In the genomic region with DNA sequence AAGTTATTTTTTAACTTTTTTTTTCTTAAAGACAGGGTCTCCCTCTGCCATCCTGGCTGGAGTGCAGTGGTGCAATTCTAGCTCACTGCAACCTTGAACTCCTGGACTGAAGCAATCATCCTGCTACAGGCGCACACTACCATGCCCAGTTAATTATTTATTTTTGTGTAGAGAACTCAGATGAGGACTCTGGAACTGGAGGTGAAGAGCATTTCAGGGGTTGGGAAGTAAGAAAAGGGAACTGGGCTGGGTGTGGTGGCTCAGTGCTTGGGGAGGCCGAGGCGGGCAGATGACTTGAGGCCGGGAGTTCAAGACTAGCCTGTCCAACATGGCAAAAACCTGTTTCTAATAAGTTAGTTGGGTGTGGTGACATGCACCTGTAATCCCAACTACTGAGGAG, we compare ENCODE assay signal across 31 cellular contexts. TPM values are rescaled to one million over a fixed set of nuclear protein-coding genes. Genes with fewer than 3 reads are reported as not detected.
"Had no signal": no experiment of that assay in that cellular context is flagged by ENCODE, and none has a peak within 500 bp of the region (broad histone marks: within the 10 kb centered on the region; RNA-seq: fewer than 3 reads in every experiment).

No MANE protein-coding gene starts in this region.

- H3K4me1 Mint-ChIP-seq: natural killer cell; nephron; neural progenitor cell; stimulated activated memory B cell treated with anti-CD40 and anti-IgM and Interleukin-4, amounts not matched to agents 10 μg/mL and 1 μg/mL and 100 μg/mL, for 72 hours; stimulated activated naive CD8-positive, alpha-beta T cell treated with anti-CD3 and anti-CD28 coated beads, Interleukin-15, amount 100 ng/mL, for 72 hours had no signal

- H3K4me3 Mint-ChIP-seq: natural killer cell; nephron; neural progenitor cell; stimulated activated memory B cell treated with anti-CD40 and anti-IgM and Interleukin-4, amounts not matched to agents 10 μg/mL and 1 μg/mL and 100 μg/mL, for 72 hours; stimulated activated naive CD8-positive, alpha-beta T cell treated with anti-CD3 and anti-CD28 coated beads, Interleukin-15, amount 100 ng/mL, for 72 hours had no signal

- H3K27ac ChIP-seq: neural progenitor cell, ovary, parathyroid adenoma, psoas muscle, right lobe of liver, sigmoid colon, spleen, suprapubic skin, testis, tibial artery, transverse colon, upper lobe of left lung, vagina had no signal

- ATAC-seq: natural killer cell; psoas muscle; right cardiac atrium; stimulated activated memory B cell treated with anti-CD40 and anti-IgM and Interleukin-4, amounts not matched to agents 10 μg/mL and 1 μg/mL and 100 μg/mL, for 72 hours; stimulated activated naive CD8-positive, alpha-beta T cell treated with anti-CD3 and anti-CD28 coated beads, Interleukin-15, amount 100 ng/mL, for 72 hours; stimulated activated naive CD8-positive, alpha-beta T cell treated with anti-CD3 and anti-CD28 coated beads, Interleukin-15, Interleukin-2, amounts not matched to agents 100 U/mL and 50 U/mL, for 24 hours had no signal

- H3K36me3 Mint-ChIP-seq: natural killer cell; neural progenitor cell; stimulated activated memory B cell treated with anti-CD40 and anti-IgM and Interleukin-4, amounts not matched to agents 10 μg/mL and 1 μg/mL and 100 μg/mL, for 72 hours had no signal

- H3K36me3 ChIP-seq: neural progenitor cell, ovary, right lobe of liver, sigmoid colon, spleen, suprapubic skin, tibial artery, transverse colon, upper lobe of left lung, vagina had no signal

- H3K4me1 ChIP-seq: neural progenitor cell, parathyroid adenoma, psoas muscle, right lobe of liver, sigmoid colon, spleen, suprapubic skin, testis, tibial artery, transverse colon, upper lobe of left lung, vagina had no signal

- H3K27ac Mint-ChIP-seq: natural killer cell; nephron; neural progenitor cell; progenitor cell of endocrine pancreas; stimulated activated memory B cell treated with anti-CD40 and anti-IgM and Interleukin-4, amounts not matched to agents 10 μg/mL and 1 μg/mL and 100 μg/mL, for 72 hours; stimulated activated naive CD8-positive, alpha-beta T cell treated with anti-CD3 and anti-CD28 coated beads, Interleukin-15, amount 100 ng/mL, for 72 hours had no signal

- H3K9me3 ChIP-seq: ovary, psoas muscle, right lobe of liver, spleen, suprapubic skin, testis, tibial artery, transverse colon, upper lobe of left lung, vagina had no signal

- H3K9ac ChIP-seq: neural progenitor cell, parathyroid adenoma had no signal

- H3K4me3 ChIP-seq: neural progenitor cell, ovary, psoas muscle, right lobe of liver, sigmoid colon, smooth muscle cell, spleen, suprapubic skin, testis, tibial artery, transverse colon, upper lobe of left lung, vagina had no signal

- H3K9me3 Mint-ChIP-seq: neural progenitor cell; stimulated activated naive CD8-positive, alpha-beta T cell treated with anti-CD3 and anti-CD28 coated beads, Interleukin-15, amount 100 ng/mL, for 72 hours had no signal

- DNase-seq: natural killer cell; occipital lobe; ovary; posterior cingulate gyrus; psoas muscle; right cardiac atrium; right lobe of liver; sigmoid colon; spleen; stimulated activated CD4-positive, alpha-beta T cell treated with anti-CD3 and anti-CD28 coated beads, Interleukin-12 subunit alpha, Interleukin-12 subunit beta, amount 100 ng/mL, for 4 hours; stimulated activated CD4-positive, alpha-beta T cell treated with anti-CD3 and anti-CD28 coated beads, Interleukin-1b, Interleukin-23, amount 100 ng/mL, for 48 hours; stimulated activated CD4-positive, alpha-beta T cell treated with anti-CD3 and anti-CD28 coated beads, Interleukin-4, amount 100 ng/mL, for 1 hour; stimulated activated CD4-positive, alpha-beta T cell treated with anti-CD3 and anti-CD28 coated beads, Interleukin-4, amount 100 ng/mL, for 4 hours; stimulated activated CD8-positive, alpha-beta memory T cell treated with anti-CD3 and anti-CD28 coated beads, Interleukin-4, amount 100 ng/mL, for 48 hours; stimulated activated naive CD4-positive, alpha-beta T cell; stimulated activated naive CD8-positive, alpha-beta T cell treated with anti-CD3 and anti-CD28 coated beads, Interleukin-15, amount 100 ng/mL, for 72 hours; stimulated activated naive CD8-positive, alpha-beta T cell treated with anti-CD3 and anti-CD28 coated beads, Interleukin-15, Interleukin-2, amounts not matched to agents 100 U/mL and 50 U/mL, for 24 hours; substantia nigra; testis; tibial artery; transverse colon; upper lobe of left lung had no signal

- H3K27me3 ChIP-seq: ovary, right lobe of liver, sigmoid colon, testis, tibial artery, transverse colon, upper lobe of left lung, vagina had no signal

RNA-seq across cellular contexts. Expression of gene SLC35F3, which starts 28.9 kb away (rescaled TPM):
- total RNA-seq: natural killer cell, osteoblast, right lobe of liver, transverse colon had no signal
- polyA plus RNA-seq: right cardiac atrium had no signal
